In genomic region chr9:5895782-5896181, GRCh38 we compare ENCODE assay signal across 31 cellular contexts. TPM values are rescaled to one million over a fixed set of nuclear protein-coding genes. Genes with fewer than 3 reads are reported as not detected.
DNase-seq lines count a peak whose midpoint lies in the region; ATAC-seq and TF ChIP-seq lines count a peak whose summit lies in the region.
"Had no signal": no experiment of that assay in that cellular context is flagged by ENCODE, and none has a peak within 500 bp of the region (broad histone marks: within the 10 kb centered on the region; RNA-seq: fewer than 3 reads in every experiment).

No MANE protein-coding gene starts in this region.

- H3K9me3 Mint-ChIP-seq in stimulated activated effector memory CD8-positive, alpha-beta T cell treated with anti-CD3 and anti-CD28 coated beads, Interleukin-12 subunit alpha, Interleukin-12 subunit beta, amount 100 ng/mL, for 72 hours: no peaks in the 10 kb centered on the region
- H3K9me3 Mint-ChIP-seq: activated naive CD4-positive, alpha-beta T cell treated with anti-CD3 and anti-CD28 coated beads, Interleukin-2, amount 10 ng/mL, durations not matched to agents 7 days and 5 days; activated T-helper 1 cell treated with anti-CD3 and anti-CD28 coated beads, Interleukin-12 subunit alpha, Interleukin-12 subunit beta, Interleukin-2, Interleukin-4 antibody, amounts not matched to agents 30 ng/mL and 10 ng/mL and 1 ng/mL, durations not matched to agents 14 hours and 24 hours and 36 hours; brain; CD8-positive, alpha-beta T cell; IgD-negative memory B cell; mesothelial cell of epicardium; naive thymus-derived CD8-positive, alpha-beta T cell had no signal

- H3K9me3 ChIP-seq in right atrium auricular region: no peaks in the 10 kb centered on the region
- H3K9me3 ChIP-seq in esophagus muscularis mucosa: no peaks in the 10 kb centered on the region
- no peaks in the 10 kb centered on the region for H3K9me3 ChIP-seq in upper lobe of right lung

- TF ChIP-seq POLR2A in esophagus muscularis mucosa (IDR thresholded peaks at IDR 0.05; ENCODE audit: low read depth): no peak

- TF ChIP-seq CTCF in right atrium auricular region (IDR thresholded peaks at IDR 0.05): no peak
- no peak for TF ChIP-seq CTCF in esophagus muscularis mucosa (IDR thresholded peaks at IDR 0.05)
- no peak for TF ChIP-seq CTCF in upper lobe of right lung (IDR thresholded peaks at IDR 0.05)

- H3K27me3 ChIP-seq in right atrium auricular region: no peaks in the 10 kb centered on the region
- H3K27me3 ChIP-seq in esophagus muscularis mucosa: no peaks in the 10 kb centered on the region
- no peaks in the 10 kb centered on the region for H3K27me3 ChIP-seq in upper lobe of right lung

- H3K27ac Mint-ChIP-seq in stimulated activated effector memory CD8-positive, alpha-beta T cell treated with anti-CD3 and anti-CD28 coated beads, Interleukin-12 subunit alpha, Interleukin-12 subunit beta, amount 100 ng/mL, for 72 hours: no peak overlapping the region
- H3K27ac Mint-ChIP-seq: activated naive CD4-positive, alpha-beta T cell treated with anti-CD3 and anti-CD28 coated beads, Interleukin-2, amount 10 ng/mL, durations not matched to agents 7 days and 5 days; activated T-helper 1 cell treated with anti-CD3 and anti-CD28 coated beads, Interleukin-12 subunit alpha, Interleukin-12 subunit beta, Interleukin-2, Interleukin-4 antibody, amounts not matched to agents 30 ng/mL and 10 ng/mL and 1 ng/mL, durations not matched to agents 14 hours and 24 hours and 36 hours; brain; CD8-positive, alpha-beta T cell; IgD-negative memory B cell; mesothelial cell of epicardium had no signal

- 88% methylated on average over 6 of the region's 6 CpGs for WGBS in esophagus muscularis mucosa

- H3K4me3 ChIP-seq in right atrium auricular region: no peak overlapping the region
- no peak overlapping the region for H3K4me3 ChIP-seq in esophagus muscularis mucosa
- no peak overlapping the region for H3K4me3 ChIP-seq in upper lobe of right lung

- intact Hi-C loops in Right ventricle myocardium inferior (cut with DNase I): no loop called here
- intact Hi-C loops in esophagus muscularis mucosa (cut with DNase I): no loop called here
- intact Hi-C loops in upper lobe of right lung (cut with DNase I): no loop called here

- H3K4me1 ChIP-seq in right atrium auricular region (no peaks in the 10 kb centered on the region), esophagus muscularis mucosa (no peaks in the 10 kb centered on the region), upper lobe of right lung (no peaks in the 10 kb centered on the region)

- H3K36me3 ChIP-seq in right atrium auricular region (peaks cover 12% of the 10 kb centered on the region), esophagus muscularis mucosa (peaks cover 0 to 28% (median 25%) of the 10 kb centered on the region in 4 donors), upper lobe of right lung (no peaks in the 10 kb centered on the region)

- peak overlapping the region in 1 of 2 donors; percentile 27 for H3K27ac ChIP-seq in right atrium auricular region
- H3K27ac ChIP-seq in esophagus muscularis mucosa (replicated peaks in 1 of 4): no peak overlapping the region
- no peak overlapping the region for H3K27ac ChIP-seq in upper lobe of right lung

- H3K4me3 Mint-ChIP-seq in stimulated activated effector memory CD8-positive, alpha-beta T cell treated with anti-CD3 and anti-CD28 coated beads, Interleukin-12 subunit alpha, Interleukin-12 subunit beta, amount 100 ng/mL, for 72 hours: no peak overlapping the region
- H3K4me3 Mint-ChIP-seq: activated naive CD4-positive, alpha-beta T cell treated with anti-CD3 and anti-CD28 coated beads, Interleukin-2, amount 10 ng/mL, durations not matched to agents 7 days and 5 days; activated T-helper 1 cell treated with anti-CD3 and anti-CD28 coated beads, Interleukin-12 subunit alpha, Interleukin-12 subunit beta, Interleukin-2, Interleukin-4 antibody, amounts not matched to agents 30 ng/mL and 10 ng/mL and 1 ng/mL, durations not matched to agents 14 hours and 24 hours and 36 hours; brain; CD8-positive, alpha-beta T cell; IgD-negative memory B cell; mesothelial cell of epicardium; naive thymus-derived CD8-positive, alpha-beta T cell had no signal

- H3K36me3 Mint-ChIP-seq in stimulated activated effector memory CD8-positive, alpha-beta T cell treated with anti-CD3 and anti-CD28 coated beads, Interleukin-12 subunit alpha, Interleukin-12 subunit beta, amount 100 ng/mL, for 72 hours: no peaks in the 10 kb centered on the region

- H3K4me1 Mint-ChIP-seq in stimulated activated effector memory CD8-positive, alpha-beta T cell treated with anti-CD3 and anti-CD28 coated beads, Interleukin-12 subunit alpha, Interleukin-12 subunit beta, amount 100 ng/mL, for 72 hours: peaks cover 8% of the 10 kb centered on the region
- H3K4me1 Mint-ChIP-seq: IgD-negative memory B cell had no signal

- TF ChIP-seq EP300 in esophagus muscularis mucosa (IDR thresholded peaks at IDR 0.05): no peak

- ATAC-seq in Right ventricle myocardium inferior (peak; percentile 52), upper lobe of right lung (peak; percentile 20)
- ATAC-seq in stimulated activated effector memory CD8-positive, alpha-beta T cell treated with anti-CD3 and anti-CD28 coated beads, Interleukin-12 subunit alpha, Interleukin-12 subunit beta, amount 100 ng/mL, for 72 hours: no peak
- ATAC-seq: CD8-positive, alpha-beta T cell; left lobe of liver; naive thymus-derived CD8-positive, alpha-beta T cell had no signal

- DNase-seq in Right ventricle myocardium inferior (ENCODE audit: missing footprints): no peak
- no peak for DNase-seq in right atrium auricular region (ENCODE audit: low spot score)
- DNase-seq in esophagus muscularis mucosa (ENCODE audit: extremely low spot score): peak; percentile 75
- peak; percentile 72 for DNase-seq in medulla oblongata (ENCODE audit: extremely low spot score)
- no peak for DNase-seq in upper lobe of right lung
- no peak for DNase-seq in stimulated activated effector memory CD8-positive, alpha-beta T cell treated with anti-CD3 and anti-CD28 coated beads, Interleukin-12 subunit alpha, Interleukin-12 subunit beta, amount 100 ng/mL, for 72 hours (ENCODE audit: low spot score in 2 of 2)
- DNase-seq in NCI-H1105 (lab: John Stamatoyannopoulos, UW): no peak
- DNase-seq in NCI-H2107 (lab: John Stamatoyannopoulos, UW): no peak
- DNase-seq: activated CD4-positive, alpha-beta T cell treated with anti-CD3 and anti-CD28 coated beads, Interleukin-2, amount 50 U/mL, for 48 hours; activated naive CD4-positive, alpha-beta T cell treated with anti-CD3 and anti-CD28 coated beads, Interleukin-2, amount 10 ng/mL, durations not matched to agents 7 days and 5 days; CD8-positive, alpha-beta T cell; naive thymus-derived CD8-positive, alpha-beta T cell; NCI-H1092; NCI-H2029; NCI-H774; occipital lobe; retina; stimulated activated CD4-positive, alpha-beta T cell treated with anti-CD3 and anti-CD28 coated beads, Interleukin-2, amount 100 ng/mL, for 24 hours; T-helper 1 cell had no signal

RNA-seq across cellular contexts. Expression of gene MLANA, which starts 5.1 kb away (rescaled TPM):
- total RNA-seq in Right ventricle myocardium inferior (not detected), right atrium auricular region (not detected), esophagus muscularis mucosa (not detected), upper lobe of right lung (not detected)
- total RNA-seq: A172; activated T-helper 1 cell treated with anti-CD3 and anti-CD28 coated beads, Interleukin-12 subunit alpha, Interleukin-12 subunit beta, Interleukin-2, Interleukin-4 antibody, amounts not matched to agents 30 ng/mL and 10 ng/mL and 1 ng/mL, durations not matched to agents 14 hours and 24 hours and 36 hours; CD8-positive, alpha-beta T cell; chondrocyte; epithelial cell of proximal tubule; fibroblast of villous mesenchyme; G401; left lobe of liver; mesothelial cell of epicardium; naive thymus-derived CD8-positive, alpha-beta T cell; occipital lobe; subcutaneous adipose tissue; urinary bladder had no signal

Comparison
In these comparisons a context has a peak if more than half of its experiments do, and no peak if none do; other contexts are left out.
1. DNase-seq: peak in esophagus muscularis mucosa (single experiment) and medulla oblongata (single experiment); none in Right ventricle myocardium inferior (single experiment), right atrium auricular region (single experiment), upper lobe of right lung (single experiment), stimulated activated effector memory CD8-positive, alpha-beta T cell treated with anti-CD3 and anti-CD28 coated beads, Interleukin-12 subunit alpha, Interleukin-12 subunit beta, amount 100 ng/mL, for 72 hours (0 of 2), NCI-H1105 (single experiment) and NCI-H2107 (single experiment).